Comparison of ENCODE assay signal across 1 cellular context in genomic region chr2:15050483-15050882, GRCh38.
TF ChIP-seq lines count a peak whose summit lies in the region.

No MANE protein-coding gene starts in this region.

TF ChIP-seq in HEK293, 187 proteins besides CTCF, POLR2A, EP300 and RAD21 (continued from another document and continues in another):
- TF ChIP-seq, protein P1, sequence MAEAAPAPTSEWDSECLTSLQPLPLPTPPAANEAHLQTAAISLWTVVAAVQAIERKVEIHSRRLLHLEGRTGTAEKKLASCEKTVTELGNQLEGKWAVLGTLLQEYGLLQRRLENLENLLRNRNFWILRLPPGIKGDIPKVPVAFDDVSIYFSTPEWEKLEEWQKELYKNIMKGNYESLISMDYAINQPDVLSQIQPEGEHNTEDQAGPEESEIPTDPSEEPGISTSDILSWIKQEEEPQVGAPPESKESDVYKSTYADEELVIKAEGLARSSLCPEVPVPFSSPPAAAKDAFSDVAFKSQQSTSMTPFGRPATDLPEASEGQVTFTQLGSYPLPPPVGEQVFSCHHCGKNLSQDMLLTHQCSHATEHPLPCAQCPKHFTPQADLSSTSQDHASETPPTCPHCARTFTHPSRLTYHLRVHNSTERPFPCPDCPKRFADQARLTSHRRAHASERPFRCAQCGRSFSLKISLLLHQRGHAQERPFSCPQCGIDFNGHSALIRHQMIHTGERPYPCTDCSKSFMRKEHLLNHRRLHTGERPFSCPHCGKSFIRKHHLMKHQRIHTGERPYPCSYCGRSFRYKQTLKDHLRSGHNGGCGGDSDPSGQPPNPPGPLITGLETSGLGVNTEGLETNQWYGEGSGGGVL (tag by site-specific recombination; IDR thresholded peaks at IDR 0.05): peak; percentile 71
- TF ChIP-seq ZNF202 (tag by site-specific recombination; IDR thresholded peaks at IDR 0.05; ENCODE audit: borderline replicate concordance): no peak
- TF ChIP-seq, protein P2, sequence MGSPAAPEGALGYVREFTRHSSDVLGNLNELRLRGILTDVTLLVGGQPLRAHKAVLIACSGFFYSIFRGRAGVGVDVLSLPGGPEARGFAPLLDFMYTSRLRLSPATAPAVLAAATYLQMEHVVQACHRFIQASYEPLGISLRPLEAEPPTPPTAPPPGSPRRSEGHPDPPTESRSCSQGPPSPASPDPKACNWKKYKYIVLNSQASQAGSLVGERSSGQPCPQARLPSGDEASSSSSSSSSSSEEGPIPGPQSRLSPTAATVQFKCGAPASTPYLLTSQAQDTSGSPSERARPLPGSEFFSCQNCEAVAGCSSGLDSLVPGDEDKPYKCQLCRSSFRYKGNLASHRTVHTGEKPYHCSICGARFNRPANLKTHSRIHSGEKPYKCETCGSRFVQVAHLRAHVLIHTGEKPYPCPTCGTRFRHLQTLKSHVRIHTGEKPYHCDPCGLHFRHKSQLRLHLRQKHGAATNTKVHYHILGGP (tag by site-specific recombination; IDR thresholded peaks at IDR 0.05): no peak
- peak; percentile 68 for TF ChIP-seq INSM2 (tag by site-specific recombination; IDR thresholded peaks at IDR 0.05)
- TF ChIP-seq ZBTB20 (tag by site-specific recombination; IDR thresholded peaks at IDR 0.05): 0 out of 2 replicates have a peak, but pooled peaks have one; percentile 31
- TF ChIP-seq BCL11B (tag by site-specific recombination; IDR thresholded peaks at IDR 0.05; ENCODE audit: low read depth): no peak
- TF ChIP-seq ZNF174 (tag by site-specific recombination; IDR thresholded peaks at IDR 0.05): no peak
- TF ChIP-seq ZBTB48 (tag by site-specific recombination; IDR thresholded peaks at IDR 0.05): peak; percentile 95
- TF ChIP-seq, protein P3, sequence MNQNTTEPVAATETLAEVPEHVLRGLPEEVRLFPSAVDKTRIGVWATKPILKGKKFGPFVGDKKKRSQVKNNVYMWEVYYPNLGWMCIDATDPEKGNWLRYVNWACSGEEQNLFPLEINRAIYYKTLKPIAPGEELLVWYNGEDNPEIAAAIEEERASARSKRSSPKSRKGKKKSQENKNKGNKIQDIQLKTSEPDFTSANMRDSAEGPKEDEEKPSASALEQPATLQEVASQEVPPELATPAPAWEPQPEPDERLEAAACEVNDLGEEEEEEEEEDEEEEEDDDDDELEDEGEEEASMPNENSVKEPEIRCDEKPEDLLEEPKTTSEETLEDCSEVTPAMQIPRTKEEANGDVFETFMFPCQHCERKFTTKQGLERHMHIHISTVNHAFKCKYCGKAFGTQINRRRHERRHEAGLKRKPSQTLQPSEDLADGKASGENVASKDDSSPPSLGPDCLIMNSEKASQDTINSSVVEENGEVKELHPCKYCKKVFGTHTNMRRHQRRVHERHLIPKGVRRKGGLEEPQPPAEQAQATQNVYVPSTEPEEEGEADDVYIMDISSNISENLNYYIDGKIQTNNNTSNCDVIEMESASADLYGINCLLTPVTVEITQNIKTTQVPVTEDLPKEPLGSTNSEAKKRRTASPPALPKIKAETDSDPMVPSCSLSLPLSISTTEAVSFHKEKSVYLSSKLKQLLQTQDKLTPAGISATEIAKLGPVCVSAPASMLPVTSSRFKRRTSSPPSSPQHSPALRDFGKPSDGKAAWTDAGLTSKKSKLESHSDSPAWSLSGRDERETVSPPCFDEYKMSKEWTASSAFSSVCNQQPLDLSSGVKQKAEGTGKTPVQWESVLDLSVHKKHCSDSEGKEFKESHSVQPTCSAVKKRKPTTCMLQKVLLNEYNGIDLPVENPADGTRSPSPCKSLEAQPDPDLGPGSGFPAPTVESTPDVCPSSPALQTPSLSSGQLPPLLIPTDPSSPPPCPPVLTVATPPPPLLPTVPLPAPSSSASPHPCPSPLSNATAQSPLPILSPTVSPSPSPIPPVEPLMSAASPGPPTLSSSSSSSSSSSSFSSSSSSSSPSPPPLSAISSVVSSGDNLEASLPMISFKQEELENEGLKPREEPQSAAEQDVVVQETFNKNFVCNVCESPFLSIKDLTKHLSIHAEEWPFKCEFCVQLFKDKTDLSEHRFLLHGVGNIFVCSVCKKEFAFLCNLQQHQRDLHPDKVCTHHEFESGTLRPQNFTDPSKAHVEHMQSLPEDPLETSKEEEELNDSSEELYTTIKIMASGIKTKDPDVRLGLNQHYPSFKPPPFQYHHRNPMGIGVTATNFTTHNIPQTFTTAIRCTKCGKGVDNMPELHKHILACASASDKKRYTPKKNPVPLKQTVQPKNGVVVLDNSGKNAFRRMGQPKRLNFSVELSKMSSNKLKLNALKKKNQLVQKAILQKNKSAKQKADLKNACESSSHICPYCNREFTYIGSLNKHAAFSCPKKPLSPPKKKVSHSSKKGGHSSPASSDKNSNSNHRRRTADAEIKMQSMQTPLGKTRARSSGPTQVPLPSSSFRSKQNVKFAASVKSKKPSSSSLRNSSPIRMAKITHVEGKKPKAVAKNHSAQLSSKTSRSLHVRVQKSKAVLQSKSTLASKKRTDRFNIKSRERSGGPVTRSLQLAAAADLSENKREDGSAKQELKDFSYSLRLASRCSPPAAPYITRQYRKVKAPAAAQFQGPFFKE (tag by site-specific recombination; IDR thresholded peaks at IDR 0.05; ENCODE audit: borderline replicate concordance): no peak
- TF ChIP-seq ZIC2 (tag by site-specific recombination; IDR thresholded peaks at IDR 0.05): peak; percentile 38
- no peak for TF ChIP-seq ZFHX2 (tag by site-specific recombination; conservative IDR thresholded peaks at IDR 0.05)
- TF ChIP-seq TRIM28 (IDR thresholded peaks at IDR 0.05; ENCODE audit: borderline replicate concordance, low read length): no peak
- TF ChIP-seq ZNF600 (tag by site-specific recombination; IDR thresholded peaks at IDR 0.05): peak; percentile 25; the same call in 1 of the 2 replicates
- TF ChIP-seq PATZ1 (tag by site-specific recombination; IDR thresholded peaks at IDR 0.05): peak; percentile 48; the same call in 1 of the 2 replicates
- TF ChIP-seq KLF8 (tag by site-specific recombination; IDR thresholded peaks at IDR 0.05): 0 out of 2 replicates have a peak, but pooled peaks have one; percentile 45
- TF ChIP-seq HOXA7 (CRISPR knock-in tag; IDR thresholded peaks at IDR 0.05; ENCODE audit: borderline replicate concordance): no peak
- TF ChIP-seq ZBTB21 (tag by site-specific recombination; IDR thresholded peaks at IDR 0.05): peak; percentile 43; the same call in 1 of the 2 replicates
- TF ChIP-seq ZNF501 (tag by site-specific recombination; IDR thresholded peaks at IDR 0.05): no peak
- peak; percentile 64; the same call in 1 of the 2 replicates for TF ChIP-seq ZNF558 (tag by site-specific recombination; IDR thresholded peaks at IDR 0.05)
- TF ChIP-seq KLF1 (tag by site-specific recombination; IDR thresholded peaks at IDR 0.05): no peak
- TF ChIP-seq WT1 (tag by site-specific recombination; IDR thresholded peaks at IDR 0.05): peak; percentile 65
- TF ChIP-seq, protein P4, sequence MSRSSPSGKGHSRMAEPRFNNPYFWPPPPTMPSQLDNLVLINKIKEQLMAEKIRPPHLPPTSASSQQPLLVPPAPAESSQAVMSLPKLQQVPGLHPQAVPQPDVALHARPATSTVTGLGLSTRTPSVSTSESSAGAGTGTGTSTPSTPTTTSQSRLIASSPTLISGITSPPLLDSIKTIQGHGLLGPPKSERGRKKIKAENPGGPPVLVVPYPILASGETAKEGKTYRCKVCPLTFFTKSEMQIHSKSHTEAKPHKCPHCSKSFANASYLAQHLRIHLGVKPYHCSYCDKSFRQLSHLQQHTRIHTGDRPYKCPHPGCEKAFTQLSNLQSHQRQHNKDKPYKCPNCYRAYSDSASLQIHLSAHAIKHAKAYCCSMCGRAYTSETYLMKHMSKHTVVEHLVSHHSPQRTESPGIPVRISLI (tag by site-specific recombination; IDR thresholded peaks at IDR 0.05): no peak
- no peak for TF ChIP-seq ZNF621 (tag by site-specific recombination; IDR thresholded peaks at IDR 0.05)
- TF ChIP-seq ZNF37A (tag by site-specific recombination; IDR thresholded peaks at IDR 0.05): no peak
- TF ChIP-seq ZNF514 (tag by site-specific recombination; IDR thresholded peaks at IDR 0.05): no peak
- peak; percentile 79 for TF ChIP-seq ZNF629 (tag by site-specific recombination; IDR thresholded peaks at IDR 0.05)
- TF ChIP-seq ZBTB1 (tag by site-specific recombination; IDR thresholded peaks at IDR 0.05): no peak
- TF ChIP-seq ZNF169 (tag by site-specific recombination; IDR thresholded peaks at IDR 0.05): no peak
- no peak for TF ChIP-seq ZNF423 (tag by site-specific recombination; IDR thresholded peaks at IDR 0.05)
- TF ChIP-seq ZNF561 (tag by site-specific recombination; IDR thresholded peaks at IDR 0.05; ENCODE audit: borderline replicate concordance): 0 out of 2 replicates have a peak, but pooled peaks have one; percentile 42
- no peak for TF ChIP-seq ZNF692 (tag by site-specific recombination; IDR thresholded peaks at IDR 0.05)
- TF ChIP-seq ZXDB (tag by site-specific recombination; IDR thresholded peaks at IDR 0.05): no peak
- TF ChIP-seq, protein P5, sequence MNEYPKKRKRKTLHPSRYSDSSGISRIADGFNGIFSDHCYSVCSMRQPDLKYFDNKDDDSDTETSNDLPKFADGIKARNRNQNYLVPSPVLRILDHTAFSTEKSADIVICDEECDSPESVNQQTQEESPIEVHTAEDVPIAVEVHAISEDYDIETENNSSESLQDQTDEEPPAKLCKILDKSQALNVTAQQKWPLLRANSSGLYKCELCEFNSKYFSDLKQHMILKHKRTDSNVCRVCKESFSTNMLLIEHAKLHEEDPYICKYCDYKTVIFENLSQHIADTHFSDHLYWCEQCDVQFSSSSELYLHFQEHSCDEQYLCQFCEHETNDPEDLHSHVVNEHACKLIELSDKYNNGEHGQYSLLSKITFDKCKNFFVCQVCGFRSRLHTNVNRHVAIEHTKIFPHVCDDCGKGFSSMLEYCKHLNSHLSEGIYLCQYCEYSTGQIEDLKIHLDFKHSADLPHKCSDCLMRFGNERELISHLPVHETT (tag by site-specific recombination; IDR thresholded peaks at IDR 0.05): no peak
- TF ChIP-seq TSHZ1 (tag by site-specific recombination; IDR thresholded peaks at IDR 0.05; ENCODE audit: borderline replicate concordance): peak; percentile 76
- no peak for TF ChIP-seq ZBTB7A (tag by site-specific recombination; IDR thresholded peaks at IDR 0.05; ENCODE audit: low read depth)
- no peak for TF ChIP-seq ZNF776 (tag by site-specific recombination; IDR thresholded peaks at IDR 0.05; ENCODE audit: borderline replicate concordance)
- TF ChIP-seq KLF17 (tag by site-specific recombination; IDR thresholded peaks at IDR 0.05): peak; percentile 39; the same call in 1 of the 2 replicates
